In genomic region chr12:32765906-32766305, GRCh38 we compare ENCODE assay signal across 25 cellular contexts. TPM values are rescaled to one million over a fixed set of nuclear protein-coding genes. Genes with fewer than 3 reads are reported as not detected.
A peak's percentile ranks its signal among the peaks of the same experiment; 100 is the strongest.
DNase-seq lines count a peak whose midpoint lies in the region; ATAC-seq, FAIRE-seq and TF ChIP-seq lines count a peak whose summit lies in the region.
"Had no signal": no experiment of that assay in that cellular context is flagged by ENCODE, and none has a peak within 500 bp of the region (broad histone marks: within the 10 kb centered on the region; RNA-seq: fewer than 3 reads in every experiment).

No MANE protein-coding gene starts in this region.

- no peaks in the 10 kb centered on the region for H3K4me1 ChIP-seq in pancreas
- H3K4me1 ChIP-seq: left lung, right atrium auricular region had no signal

- ATAC-seq in HG03159 (IDR thresholded peaks at IDR 0.05; ENCODE audit: unreplicated experiment) (no peak), pancreas (no peak)
- ATAC-seq: activated naive CD8-positive, alpha-beta T cell treated with anti-CD3 and anti-CD28 coated beads, Interleukin-2, amount 50 U/mL, for 24 hours; left lung; natural killer cell treated with Interleukin-12 subunit alpha and Interleukin-12 subunit beta and Interleukin-15 and Interleukin-18, amount 100 ng/mL, for 72 hours; stimulated activated naive CD8-positive, alpha-beta T cell treated with anti-CD3 and anti-CD28 coated beads, Interleukin-15, amount 100 ng/mL, for 72 hours had no signal

- H3K9me3 ChIP-seq in pancreas = no peaks in the 10 kb centered on the region
- H3K9me3 ChIP-seq: left lung, right atrium auricular region, tibial nerve had no signal

- peak; percentile 2 for DNase-seq in EH (ENCODE audit: low read depth)
- peak; percentile 13 for DNase-seq in NCI-H128 (lab: John Stamatoyannopoulos, UW; ENCODE audit: unreplicated experiment)
- DNase-seq in NCI-H524 treated with DMSO at 0.1 percent for 48 hours (lab: John Stamatoyannopoulos, UW) = peak; percentile 69
- peak; percentile 22 for DNase-seq in fibroblast of mammary gland (ENCODE audit: low read depth)
- no peak for DNase-seq in pancreas
- no peak for DNase-seq in NCI-H1417 (lab: John Stamatoyannopoulos, UW)
- DNase-seq in effector CD8-positive, alpha-beta T cell (lab: John Stamatoyannopoulos, UW) = no peak
- DNase-seq: activated CD4-positive, alpha-beta memory T cell treated with anti-CD3 and anti-CD28 coated beads for 36 hours; activated effector memory CD4-positive, alpha-beta T cell treated with Interleukin-2 at 50 U/mL for 16 hours; activated naive CD8-positive, alpha-beta T cell treated with anti-CD3 and anti-CD28 coated beads, Interleukin-2, amount 50 U/mL, for 24 hours; GDM1; Karpas-422; left lung; midbrain; NCI-H1436; NCI-H510A; Right ventricle myocardium superior; stimulated activated naive CD8-positive, alpha-beta T cell treated with anti-CD3 and anti-CD28 coated beads, Interleukin-15, amount 100 ng/mL, for 72 hours; T-helper 9 cell had no signal

- H3K36me3 ChIP-seq in pancreas = no peaks in the 10 kb centered on the region
- H3K36me3 ChIP-seq: left lung, right atrium auricular region, tibial nerve had no signal

- TF ChIP-seq CTCF in fibroblast of mammary gland (conservative IDR thresholded peaks at IDR 0.05; ENCODE audit: control insufficient read depth, insufficient read depth, low read depth, low read length) = no peak
- no peak for TF ChIP-seq CTCF in pancreas (IDR thresholded peaks at IDR 0.05)

- H3K27ac ChIP-seq in pancreas = no peak overlapping the region
- H3K27ac ChIP-seq: coronary artery, left lung, right atrium auricular region, tibial nerve had no signal

- intact Hi-C loops in pancreas (cut with DNase I) = loop anchor here in 1 of 3 donors (10.0 kb wide), 1 partner anchor 149 kb away; no protein-coding TSS in a partner anchor

- 64 to 75% methylated on average over 4 of the region's 4 CpGs for WGBS in pancreas, 2 donors

- no peaks in the 10 kb centered on the region for H3K27me3 ChIP-seq in pancreas
- H3K27me3 ChIP-seq: right atrium auricular region, tibial nerve had no signal

- H3K4me3 ChIP-seq in fibroblast of mammary gland (ENCODE audit: control insufficient read depth, low read depth, low read length) (no peak overlapping the region), pancreas (no peak overlapping the region)
- H3K4me3 ChIP-seq: coronary artery, left lung, right atrium auricular region, tibial nerve had no signal

- no peak for FAIRE-seq in pancreas (lab: Jason Lieb, UNC)
- FAIRE-seq: HTR-8/SVneo had no signal

RNA-seq across cellular contexts. Expression of gene YARS2, which starts 10.2 kb away (rescaled TPM):
- 1 to 10 TPM; 3.7 to 7.9 (median 6.0) TPM for total RNA-seq in pancreas
- 1 to 10 TPM; 6.0 to 7.4 TPM for polyA plus RNA-seq in pancreas

Comparison
In these comparisons a context has a peak if more than half of its experiments do, and no peak if none do; other contexts are left out.
1. DNase-seq: peak in EH (single experiment), NCI-H128 (single experiment), NCI-H524 treated with DMSO at 0.1 percent for 48 hours (single experiment) and fibroblast of mammary gland (single experiment); none in pancreas (0 of 6), NCI-H1417 (0 of 3) and effector CD8-positive, alpha-beta T cell (single experiment).